9 cellular contexts compared by ENCODE assay signal in genomic region chr4:128134925-128135324, GRCh38.
"Had no signal": no experiment of that assay in that cellular context is flagged by ENCODE, and none has a peak within 500 bp of the region (broad histone marks: within the 10 kb centered on the region; RNA-seq: fewer than 3 reads in every experiment).

No MANE protein-coding gene starts in this region.

- FAIRE-seq: HTR-8/SVneo, K562 had no signal

- DNase-seq: IMR-90, Karpas-422, KBM-7, KG1 had no signal

- H3K4me2 ChIP-seq: KMS-11 had no signal

- ATAC-seq: HepG2, K562 had no signal

- H3K4me3 ChIP-seq: K562 had no signal

- H3K27ac ChIP-seq: HL-60, KMS-11 had no signal
